Comparison of ENCODE assay signal across 8 cellular contexts in genomic region chr11:90222459-90223247, GRCh38. TPM values are rescaled to one million over a fixed set of nuclear protein-coding genes. Genes with fewer than 3 reads are reported as not detected.
DNase-seq lines count a peak whose midpoint lies in the region; ATAC-seq, FAIRE-seq and TF ChIP-seq lines count a peak whose summit lies in the region.

TSS of gene CHORDC1 (minus strand) at chr11:90223049. CDS start at chr11:90222954, 95 bp downstream.

- WGBS in adipose tissue, 3 donors: 0 to 1% (median 0%) methylated on average over 64 to 71 of the region's 71 CpGs
- WGBS in heart right ventricle, 2 donors: 0% methylated on average over 70 to 71 of the region's 71 CpGs

- TF ChIP-seq POLR2A in GM12892 (IDR thresholded peaks at IDR 0.05; ENCODE audit: low read depth, low read length): peak; percentile 92

- H3K9me3 Mint-ChIP-seq in T-cell: no peaks in the 10 kb centered on the region
- H3K9me3 Mint-ChIP-seq in type B pancreatic cell: no peaks in the 10 kb centered on the region

- ATAC-seq in HG02763 (IDR thresholded peaks at IDR 0.05; ENCODE audit: unreplicated experiment) (peak; percentile 93), T-cell (replicated peaks in 1 of 4) (peak; percentile 87 to 89 (median 88)), heart right ventricle (peak; percentile 93 to 99 (median 98))

- H3K4me1 Mint-ChIP-seq in T-cell (peaks cover 57 to 66% (median 59%) of the 10 kb centered on the region in 3 donors), type B pancreatic cell (ENCODE audit: unreplicated experiment) (peaks cover 30% of the 10 kb centered on the region)

- H3K27me3 Mint-ChIP-seq in T-cell: no peaks in the 10 kb centered on the region
- H3K27me3 Mint-ChIP-seq in type B pancreatic cell: no peaks in the 10 kb centered on the region

- CTCF ChIA-PET in T-cell (lab: Charles Lee): interaction anchor here (1.0 to 3.7 kb wide), 3 partner anchors 17 to 28 kb away, joined by 3 to 13 read pairs (median 4); no protein-coding TSS in a partner anchor

- DNase-seq in GM12892 (ENCODE audit: insufficient read length) (peak; percentile 68), NCI-H1417 (lab: John Stamatoyannopoulos, UW) (peak; percentile 87 to 97 (median 93)), T-cell (peak; percentile 74 to 90 (median 84)), heart right ventricle (peak; percentile 93 to 94), pons (ENCODE audit: low spot score) (peak; percentile 93), type B pancreatic cell (ENCODE audit: extremely low spot score, unreplicated experiment) (peak; percentile 89)

- H3K27ac ChIP-seq in adipose tissue (ENCODE audit: low read depth, low read length) (peak within 1 kb of the TSS; percentile 32), heart right ventricle (peak within 1 kb of the TSS; percentile 61 to 96 (median 92))

- H3K4me3 ChIP-seq in heart right ventricle: peak within 1 kb of the TSS; percentile 67 to 92 (median 86)

- intact Hi-C loops in heart right ventricle (cut with DNase I): loop anchor here in 1 of 10 donors (2.0 kb wide), 1 partner anchor 18 kb away; no protein-coding TSS in a partner anchor

- peaks cover 7% of the 10 kb centered on the region for H3K36me3 Mint-ChIP-seq in T-cell
- peaks cover 20% of the 10 kb centered on the region for H3K36me3 Mint-ChIP-seq in type B pancreatic cell

- H3K27ac Mint-ChIP-seq in T-cell (peak within 1 kb of the TSS; percentile 95 to 96), type B pancreatic cell (peak within 1 kb of the TSS; percentile 96)

- no peaks in the 10 kb centered on the region for H3K9me3 ChIP-seq in heart right ventricle

- TF ChIP-seq CTCF in heart right ventricle (IDR thresholded peaks at IDR 0.05): no peak
- no peak for TF ChIP-seq CTCF in type B pancreatic cell (conservative IDR thresholded peaks at IDR 0.05)

- no peaks in the 10 kb centered on the region for H3K27me3 ChIP-seq in heart right ventricle

- H3K4me1 ChIP-seq in heart right ventricle: peaks cover 0 to 47% (median 37%) of the 10 kb centered on the region in 9 donors

- H3K4me3 Mint-ChIP-seq in T-cell (peak within 1 kb of the TSS; percentile 99 to 100 (median 99)), type B pancreatic cell (peak within 1 kb of the TSS; percentile 97)

- POLR2A ChIA-PET in T-cell (lab: Charles Lee): interaction anchor here in 1 of 2 donors (0.7 kb wide), 1 partner anchor 88 kb away, joined by 3 read pairs; no protein-coding TSS in a partner anchor

- FAIRE-seq in GM12892 (lab: Jason Lieb, UNC): peak; percentile 100

- H3K36me3 ChIP-seq in heart right ventricle: peaks cover 0 to 3% (median 0%) of the 10 kb centered on the region in 9 donors

RNA-seq across cellular contexts. Expression of gene CHORDC1, which starts in this region (rescaled TPM):
- 39.7 TPM for polyA plus RNA-seq in GM12892 (2012; ENCODE audit: missing spikeins)
- total RNA-seq in T-cell (10 to 100 TPM; 59.9 to 81.0 (median 64.9) TPM), heart right ventricle (10 to 100 TPM; 22.4 to 38.1 (median 27.7) TPM), type B pancreatic cell (ENCODE audit: low replicate concordance) (51.5 and 63.7 TPM in 2 replicates)
- polyA plus RNA-seq in adipose tissue (10 to 100 TPM in 2 of 3 donors, 1 to 10 TPM in 1; 6.8 to 19.1 (median 18.4) TPM), heart right ventricle (10 to 100 TPM; 23.8 to 36.1 TPM)

Comparison
In these comparisons a context has a peak if more than half of its experiments do, and no peak if none do; other contexts are left out.
1. Peak in every context shown above with its lines: DNase-seq, ATAC-seq, H3K4me3 ChIP-seq and H3K27ac ChIP-seq.